In the genomic region with DNA sequence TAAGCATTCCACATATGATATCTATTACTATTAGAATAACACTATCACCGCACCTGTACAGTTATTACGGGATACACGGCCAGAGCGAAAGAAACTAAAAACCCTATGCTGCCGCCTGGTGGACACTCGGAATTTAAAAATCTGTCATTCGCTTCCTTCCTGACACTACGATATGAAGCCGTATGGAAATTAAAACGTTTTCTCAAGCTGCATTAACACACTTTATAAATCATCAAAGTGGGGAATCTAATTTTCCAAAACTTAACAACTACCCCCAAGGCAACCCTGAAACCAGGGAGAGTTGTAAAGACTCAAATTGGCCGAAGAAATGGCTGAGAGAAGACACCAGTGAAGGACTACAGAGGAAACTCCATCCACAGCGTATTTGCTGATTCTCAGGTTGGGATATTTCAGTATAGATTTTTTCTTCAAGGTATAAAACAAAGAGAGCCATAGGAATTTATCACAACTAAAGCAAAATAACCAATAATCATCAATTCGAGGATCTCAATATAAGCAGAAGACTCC, we compare ENCODE assay signal across 8 cellular contexts. TPM values are rescaled to one million over a fixed set of nuclear protein-coding genes. Genes with fewer than 3 reads are reported as not detected.
A peak's percentile ranks its signal among the peaks of the same experiment; 100 is the strongest.
DNase-seq lines count a peak whose midpoint lies in the region; ATAC-seq and TF ChIP-seq lines count a peak whose summit lies in the region.

No MANE protein-coding gene starts in this region.

- no peaks in the 10 kb centered on the region for H3K9me3 Mint-ChIP-seq in memory B cell

- no peak overlapping the region for H3K27ac Mint-ChIP-seq in memory B cell

- DNase-seq in GM13977 (ENCODE audit: low spot score), result peak; percentile 52
- DNase-seq in NCI-H226, result peak; percentile 10
- DNase-seq in activated CD4-positive, alpha-beta T cell treated with anti-CD3 and anti-CD28 coated beads for 48 hours, result peak; percentile 81
- peak; percentile 65 for DNase-seq in dermis blood vessel endothelial cell
- DNase-seq in memory B cell (ENCODE audit: low spot score in 2 of 2), result peak; percentile 58 to 65
- peak; percentile 27 to 28 for DNase-seq in stimulated activated CD8-positive, alpha-beta memory T cell treated with anti-CD3 and anti-CD28 coated beads, Interleukin-15, amount 100 ng/mL, for 48 hours (ENCODE audit: low read depth in 2 of 2)

- H3K36me3 Mint-ChIP-seq in memory B cell, result no peaks in the 10 kb centered on the region

- peak overlapping the region; percentile 35 for H3K4me3 Mint-ChIP-seq in memory B cell

- peak; percentile 84 for TF ChIP-seq CTCF in 22Rv1 (IDR thresholded peaks at IDR 0.05)
- TF ChIP-seq CTCF in GM13977 (IDR thresholded peaks at IDR 0.05; ENCODE audit: extremely low read depth, insufficient read depth, missing control alignments), result peak; percentile 66

- H3K4me1 Mint-ChIP-seq in memory B cell, result no peaks in the 10 kb centered on the region

- in situ Hi-C loops in GM13977 (cut with MboI; ENCODE audit: low pct_unique_long_range_greater_than_20kb, low sequenced_read_pairs, unreplicated experiment), result no loop called here

- H3K27ac ChIP-seq in 22Rv1, result no peak overlapping the region

- H3K27me3 Mint-ChIP-seq in memory B cell, result peaks cover 3% of the 10 kb centered on the region

- peak; percentile 74 for ATAC-seq in HG03095 (IDR thresholded peaks at IDR 0.05; ENCODE audit: unreplicated experiment)
- peak; percentile 77 for ATAC-seq in memory B cell (ENCODE audit: low read depth)

RNA-seq across cellular contexts. Expression of gene CCDC73, which starts 1.4 kb away (rescaled TPM):
- 0.09 TPM in 1 of 2 replicates, not detected in the other for total RNA-seq in dermis blood vessel endothelial cell

RNA-seq across cellular contexts. Expression of gene PRRG4, which starts 36.7 kb away (rescaled TPM):
- total RNA-seq in dermis blood vessel endothelial cell, result 1.2 and 1.3 TPM in 2 replicates

Comparison
In these comparisons a context has a peak if more than half of its experiments do, and no peak if none do; other contexts are left out.
1. DNase-seq: peak in every context shown above with its lines; median percentile 81 in activated CD4-positive, alpha-beta T cell treated with anti-CD3 and anti-CD28 coated beads for 48 hours; 65 in dermis blood vessel endothelial cell; 62 in memory B cell; 52 in GM13977; 28 in stimulated activated CD8-positive, alpha-beta memory T cell treated with anti-CD3 and anti-CD28 coated beads, Interleukin-15, amount 100 ng/mL, for 48 hours; 10 in NCI-H226.